ENCODE assay signal across 39 cellular contexts in the genomic region with DNA sequence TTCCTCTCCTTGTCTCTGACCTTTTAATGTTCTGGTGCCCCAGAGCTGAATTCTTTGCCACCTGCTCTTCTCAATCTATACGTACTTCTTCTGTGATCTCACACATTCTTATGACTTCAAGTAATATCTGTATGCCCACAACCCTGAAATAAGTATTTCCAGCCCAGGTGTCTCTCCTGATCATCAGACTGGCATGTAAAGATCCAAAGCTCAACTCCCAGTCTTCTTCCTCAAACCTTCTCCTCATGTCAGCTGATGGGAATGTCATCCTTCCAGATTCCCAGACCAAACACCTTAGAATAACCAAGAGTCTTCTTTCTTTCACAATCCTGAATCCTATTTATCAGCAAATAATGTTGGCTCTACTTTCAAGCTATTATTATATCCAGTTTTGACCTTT. TPM values are rescaled to one million over a fixed set of nuclear protein-coding genes. Genes with fewer than 3 reads are reported as not detected.
"Had no signal": no experiment of that assay in that cellular context is flagged by ENCODE, and none has a peak within 500 bp of the region (broad histone marks: within the 10 kb centered on the region; RNA-seq: fewer than 3 reads in every experiment).

No MANE protein-coding gene starts in this region.

- H3K36me3 ChIP-seq: MG63 had no signal

- H3K4me3 ChIP-seq: MG63 had no signal

- DNase-seq: Karpas-422, Kasumi-1, MG63, MM.1S, MV-4-11, NCI-H1048, NCI-H1092, NCI-H1092 treated with DMSO at 0.1 percent for 48 hours, NCI-H1105, NCI-H1105 treated with DMSO at 0.1 percent for 48 hours, NCI-H1417, NCI-H1417 treated with DMSO at 0.1 percent for 48 hours, NCI-H1436, NCI-H1436 treated with DMSO at 0.1 percent for 48 hours, NCI-H146, NCI-H1694, NCI-H1694 treated with DMSO at 0.1 percent for 48 hours, NCI-H187, NCI-H187 treated with DMSO at 0.1 percent for 48 hours, NCI-H1930, NCI-H2029, NCI-H2029 treated with DMSO at 0.1 percent for 48 hours, NCI-H2081, NCI-H2081 treated with DMSO at 0.1 percent for 48 hours, NCI-H2107, NCI-H2171, NCI-H2171 treated with DMSO at 0.1 percent for 48 hours, NCI-H2227 treated with DMSO at 0.1 percent for 48 hours, NCI-H226, NCI-H345, NCI-H446, NCI-H446 treated with DMSO at 0.1 percent for 48 hours, NCI-H510A, NCI-H510A treated with DMSO at 0.1 percent for 48 hours, NCI-H524 had no signal

- H3K9me3 ChIP-seq: MG63 had no signal

- H3K27me3 ChIP-seq: MG63 had no signal

RNA-seq across cellular contexts. Expression of a gene that starts 9.3 kb away (rescaled TPM):
- total RNA-seq: LHCN-M2, M059J, MCF 10A, NCI-H460 had no signal

RNA-seq across cellular contexts. Expression of a gene that starts 22.7 kb away (rescaled TPM):
- total RNA-seq: LHCN-M2, M059J, MCF 10A, NCI-H460 had no signal

RNA-seq across cellular contexts. Expression of a gene that starts 25.6 kb away (rescaled TPM):
- total RNA-seq: LHCN-M2, M059J, MCF 10A, NCI-H460 had no signal

RNA-seq across cellular contexts. Expression of a gene that starts 48.8 kb away (rescaled TPM):
- total RNA-seq: LHCN-M2, M059J, MCF 10A, NCI-H460 had no signal
